ENCODE assay signal across 9 cellular contexts in the genomic region with DNA sequence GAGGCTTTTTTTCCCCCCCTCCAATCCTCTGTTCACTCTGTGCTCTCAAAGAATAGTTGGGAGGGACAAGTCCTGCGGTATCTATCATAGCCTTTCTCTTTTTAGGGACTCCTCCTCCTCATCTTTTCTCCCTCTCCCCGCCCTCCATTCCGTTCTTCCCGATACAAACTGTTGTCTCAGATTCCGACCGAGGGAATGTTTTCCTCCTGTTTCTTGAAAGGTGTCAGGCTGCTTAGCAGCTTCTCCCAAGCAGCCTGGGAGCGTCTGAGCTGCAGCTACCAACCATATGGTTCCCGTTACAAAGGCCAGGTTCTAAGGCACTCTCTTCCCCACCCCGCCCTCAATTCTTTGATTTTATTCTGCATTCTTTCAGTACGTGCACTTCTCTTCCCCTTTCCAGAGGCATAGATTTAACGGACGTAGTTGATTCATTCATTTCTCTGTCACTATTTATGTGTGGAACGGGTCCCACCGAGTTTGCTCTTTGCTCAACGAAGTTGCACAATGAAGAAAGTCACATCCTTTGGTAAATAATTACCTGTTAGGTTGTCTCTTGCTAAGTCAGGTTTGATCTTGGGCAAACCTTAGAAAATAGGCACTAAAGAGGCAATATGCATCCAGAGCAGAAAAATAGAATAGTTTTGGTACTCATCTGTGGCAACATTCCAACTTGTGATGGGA. TPM values are rescaled to one million over a fixed set of nuclear protein-coding genes. Genes with fewer than 3 reads are reported as not detected.
A peak's percentile ranks its signal among the peaks of the same experiment; 100 is the strongest.
DNase-seq lines count a peak whose midpoint lies in the region; ATAC-seq and TF ChIP-seq lines count a peak whose summit lies in the region.
"Had no signal": no experiment of that assay in that cellular context is flagged by ENCODE, and none has a peak within 500 bp of the region (broad histone marks: within the 10 kb centered on the region; RNA-seq: fewer than 3 reads in every experiment).

No MANE protein-coding gene starts in this region.

- no peaks in the 10 kb centered on the region for H3K36me3 Mint-ChIP-seq in activated CD4-positive, alpha-beta T cell treated with anti-CD3 and anti-CD28 coated beads, Interleukin-2, amount 10 ng/mL, durations not matched to agents 7 days and 5 days (ENCODE audit: low read depth)

- H3K27ac ChIP-seq in GM23248 (no peak overlapping the region), SU-DHL-6 (ENCODE audit: low read depth, low read length) (no peak overlapping the region), heart left ventricle (peak overlapping the region; percentile 96 to 98 (median 98))

- H3K9ac ChIP-seq in GM23248 (peak overlapping the region; percentile 85), SU-DHL-6 (ENCODE audit: low read length) (no peak overlapping the region)

- H3K9me3 ChIP-seq in GM23248 (ENCODE audit: low read depth) = no peaks in the 10 kb centered on the region
- no peaks in the 10 kb centered on the region for H3K9me3 ChIP-seq in SU-DHL-6 (ENCODE audit: insufficient read depth, low read length)
- no peaks in the 10 kb centered on the region for H3K9me3 ChIP-seq in heart left ventricle
- H3K9me3 ChIP-seq: mucosa of descending colon had no signal

- no peaks in the 10 kb centered on the region for H3K36me3 ChIP-seq in GM23248 (ENCODE audit: low read depth)
- no peaks in the 10 kb centered on the region for H3K36me3 ChIP-seq in SU-DHL-6 (ENCODE audit: low read length)
- H3K36me3 ChIP-seq in heart left ventricle = no peaks in the 10 kb centered on the region

- in situ Hi-C loops in GM23248 (cut with MboI) = no loop called here

- DNase-seq in GM23248 (peak; percentile 60), heart left ventricle (peak in 2 of 5 donors; percentile 13 to 22), sciatic nerve (ENCODE audit: low spot score) (no peak), NCI-H1417 treated with DMSO at 0.1 percent for 48 hours (lab: John Stamatoyannopoulos, UW) (no peak)
- no peak for DNase-seq in activated CD4-positive, alpha-beta T cell treated with anti-CD3 and anti-CD28 coated beads, Interleukin-2, amount 10 ng/mL, durations not matched to agents 7 days and 5 days

- peaks cover 4% of the 10 kb centered on the region for H3K4me1 Mint-ChIP-seq in activated CD4-positive, alpha-beta T cell treated with anti-CD3 and anti-CD28 coated beads, Interleukin-2, amount 10 ng/mL, durations not matched to agents 7 days and 5 days

- TF ChIP-seq CTCF in SU-DHL-6 (IDR thresholded peaks at IDR 0.05; ENCODE audit: insufficient read depth, low read length, poor library complexity, severe bottlenecking) = no peak
- no peak for TF ChIP-seq CTCF in heart left ventricle (IDR thresholded peaks at IDR 0.05)

- H2AFZ ChIP-seq in GM23248 (peak overlapping the region; percentile 92), SU-DHL-6 (ENCODE audit: low read depth, low read length, severe bottlenecking) (peak overlapping the region; percentile 68)

- TF ChIP-seq POLR2A in heart left ventricle (IDR thresholded peaks at IDR 0.05) = no peak

- no peak overlapping the region for H3K4me3 Mint-ChIP-seq in activated CD4-positive, alpha-beta T cell treated with anti-CD3 and anti-CD28 coated beads, Interleukin-2, amount 10 ng/mL, durations not matched to agents 7 days and 5 days

- H3K79me2 ChIP-seq in GM23248 (ENCODE audit: insufficient read depth) = peaks cover 65% of the 10 kb centered on the region
- no peaks in the 10 kb centered on the region for H3K79me2 ChIP-seq in SU-DHL-6 (ENCODE audit: insufficient read depth, low read length)

- no peak overlapping the region for H3K27ac Mint-ChIP-seq in activated CD4-positive, alpha-beta T cell treated with anti-CD3 and anti-CD28 coated beads, Interleukin-2, amount 10 ng/mL, durations not matched to agents 7 days and 5 days

- peaks cover 48% of the 10 kb centered on the region for H3K27me3 Mint-ChIP-seq in activated CD4-positive, alpha-beta T cell treated with anti-CD3 and anti-CD28 coated beads, Interleukin-2, amount 10 ng/mL, durations not matched to agents 7 days and 5 days

- H3F3A ChIP-seq in GM23248 (ENCODE audit: insufficient read depth) (peaks cover 24% of the 10 kb centered on the region), SU-DHL-6 (ENCODE audit: insufficient read depth) (no peaks in the 10 kb centered on the region)

- peaks cover 16% of the 10 kb centered on the region for H3K4me1 ChIP-seq in GM23248 (ENCODE audit: insufficient read depth)
- peaks cover 0 to 53% (median 36%) of the 10 kb centered on the region in 12 donors for H3K4me1 ChIP-seq in heart left ventricle

- no peaks in the 10 kb centered on the region; the same call in 1 of the 2 replicates for H4K20me1 ChIP-seq in GM23248 (ENCODE audit: insufficient read depth)
- H4K20me1 ChIP-seq in SU-DHL-6 (ENCODE audit: low read depth, low read length) = no peaks in the 10 kb centered on the region

- 2% methylated on average over 15 of the region's 15 CpGs for WGBS in GM23248 (ENCODE audit: low coverage in 1 of 2, low lambda C conversion rate in 2 of 2, missing lambda C conversion rate in 2 of 2), 2 experiments
- 1% methylated on average over 15 of the region's 15 CpGs for WGBS in heart left ventricle, 4 donors

- no peaks in the 10 kb centered on the region for H3K9me3 Mint-ChIP-seq in activated CD4-positive, alpha-beta T cell treated with anti-CD3 and anti-CD28 coated beads, Interleukin-2, amount 10 ng/mL, durations not matched to agents 7 days and 5 days

- H3K9me2 ChIP-seq in GM23248 (ENCODE audit: insufficient read depth) (no peaks in the 10 kb centered on the region), SU-DHL-6 (replicated peaks; ENCODE audit: insufficient read depth, low read length) (no peaks in the 10 kb centered on the region)

- intact Hi-C loops in heart left ventricle (cut with DNase I) (loop anchor here in 9 of 10 donors (2.0 to 10.0 kb wide), 11 partner anchors 114 to 499 kb away; no protein-coding TSS in a partner anchor), sciatic nerve (cut with DNase I) (no loop called here)

- H3K4me3 ChIP-seq in GM23248 (peak overlapping the region; percentile 83), SU-DHL-6 (ENCODE audit: insufficient read depth, low read length, poor library complexity, severe bottlenecking) (no peak overlapping the region), heart left ventricle (peak overlapping the region; percentile 65 to 98 (median 92))
- H3K4me3 ChIP-seq: mucosa of descending colon had no signal

- H3K4me2 ChIP-seq in GM23248 (ENCODE audit: unreplicated experiment) = peak overlapping the region; percentile 94
- no peak overlapping the region for H3K4me2 ChIP-seq in SU-DHL-6 (ENCODE audit: low read depth, low read length, poor library complexity, severe bottlenecking)

- CTCF ChIA-PET in activated CD4-positive, alpha-beta T cell treated with anti-CD3 and anti-CD28 coated beads, Interleukin-2, amount 10 ng/mL, durations not matched to agents 7 days and 5 days (lab: Charles Lee) = no interaction called here

- ATAC-seq in heart left ventricle (peak in 2 of 4 donors; percentile 3 to 4), sciatic nerve (peak; percentile 2), GM21576 (IDR thresholded peaks at IDR 0.05; ENCODE audit: unreplicated experiment) (no peak), HG03439 (IDR thresholded peaks at IDR 0.05; ENCODE audit: unreplicated experiment) (no peak)

- POLR2A ChIA-PET in activated CD4-positive, alpha-beta T cell treated with anti-CD3 and anti-CD28 coated beads, Interleukin-2, amount 10 ng/mL, durations not matched to agents 7 days and 5 days (lab: Charles Lee) = no interaction called here

- H3K27me3 ChIP-seq in GM23248 (replicated peaks; ENCODE audit: insufficient read depth) (no peaks in the 10 kb centered on the region), SU-DHL-6 (ENCODE audit: low read length) (no peaks in the 10 kb centered on the region), heart left ventricle (peaks cover 0 to 25% (median 0%) of the 10 kb centered on the region in 9 donors)

RNA-seq across cellular contexts. Expression of a gene that starts 2.8 kb away (rescaled TPM):
- total RNA-seq in GM23248 (2014; rRNA removed; shearing (Covaris generic)) = 41.6 and 43.4 TPM in 2 replicates
- polyA plus RNA-seq in GM23248 (2016; fragmentation: Nextera tagmentation; extraction: Ambion mirVana) (12.3 and 15.6 TPM in 2 replicates), heart left ventricle (10 to 100 TPM; 16.9 to 45.0 TPM)
- total RNA-seq in heart left ventricle (10 to 100 TPM; 49.7 to 82.8 (median 58.4) TPM), sciatic nerve (45.2 TPM)
- total RNA-seq in activated CD4-positive, alpha-beta T cell treated with anti-CD3 and anti-CD28 coated beads, Interleukin-2, amount 10 ng/mL, durations not matched to agents 7 days and 5 days = not detected

Comparison
In these comparisons a context has a peak if more than half of its experiments do, and no peak if none do; other contexts are left out.
1. H3K27ac ChIP-seq: peak in heart left ventricle (12 of 12); none in GM23248 (single experiment) and SU-DHL-6 (single experiment).
2. RNA of a gene that starts 2.8 kb away (total RNA-seq): 49.7 to 82.8 TPM in heart left ventricle, 45.2 TPM in sciatic nerve (single experiment) and 41.6 to 43.4 TPM in GM23248; not detected in activated CD4-positive, alpha-beta T cell treated with anti-CD3 and anti-CD28 coated beads, Interleukin-2, amount 10 ng/mL, durations not matched to agents 7 days and 5 days; every median in the first group is over 10 times any median in the second.